In genomic region chr15:78540135-78540954, GRCh38 we compare ENCODE assay signal across 8 cellular contexts. TPM values are rescaled to one million over a fixed set of nuclear protein-coding genes. Genes with fewer than 3 reads are reported as not detected.
DNase-seq lines count a peak whose midpoint lies in the region; TF ChIP-seq lines count a peak whose summit lies in the region.

TSS of gene PSMA4 (plus strand) at chr15:78540444. CDS start at chr15:78541928, 1,484 bp downstream.

- H3K9me3 ChIP-seq in stomach smooth muscle (ENCODE audit: control insufficient read depth in 2 of 2, low read length in 2 of 2) = no peaks in the 10 kb centered on the region

- DNase-seq in EL (peak; percentile 82), GOT3 (lab: John Stamatoyannopoulos, UW) (peak; percentile 75), LoVo (ENCODE audit: low spot score) (peak; percentile 88), fibroblast of the conjunctiva (ENCODE audit: low read depth) (peak; percentile 70), neural crest cell (ENCODE audit: low read depth, low spot score) (peak; percentile 91)
- DNase-seq in activated effector memory CD4-positive, alpha-beta T cell treated with anti-CD3 and anti-CD28 coated beads, Interleukin-2, amount 50 U/mL, for 16 hours = peak; percentile 98

- peaks cover 5% of the 10 kb centered on the region for H3K4me1 ChIP-seq in stomach smooth muscle (ENCODE audit: control insufficient read depth, insufficient read depth, low read length)

- no peaks in the 10 kb centered on the region for H3K36me3 Mint-ChIP-seq in neural crest cell (ENCODE audit: low read depth)

- no peaks in the 10 kb centered on the region for H3K27me3 Mint-ChIP-seq in neural crest cell (ENCODE audit: low read depth)

- peak within 1 kb of the TSS; percentile 95 to 96 for H3K9ac ChIP-seq in stomach smooth muscle (ENCODE audit: low read length in 2 of 2)

- H3K4me3 ChIP-seq in stomach smooth muscle (ENCODE audit: low read length in 2 of 2) = peak within 1 kb of the TSS; percentile 95 to 99

- TF ChIP-seq POLR2A in Raji (IDR thresholded peaks at IDR 0.05; ENCODE audit: insufficient read depth, low read depth, low read length) = peak; percentile 94

- peaks cover 13% of the 10 kb centered on the region in 2 donors for H3K36me3 ChIP-seq in stomach smooth muscle (ENCODE audit: control insufficient read depth in 2 of 2, insufficient read depth in 2 of 2, low read length in 2 of 2)

- peak within 1 kb of the TSS; percentile 93 for H3K27ac ChIP-seq in stomach smooth muscle (ENCODE audit: low read length)

- H3K27me3 ChIP-seq in stomach smooth muscle (ENCODE audit: control insufficient read depth in 1 of 2, insufficient read depth in 2 of 2, low read length in 2 of 2) = no peaks in the 10 kb centered on the region

- H3K9me3 Mint-ChIP-seq in neural crest cell = no peaks in the 10 kb centered on the region

- peak within 1 kb of the TSS; percentile 93 for H3K4me3 Mint-ChIP-seq in neural crest cell

- peak; percentile 30 for TF ChIP-seq CTCF in neural crest cell (conservative IDR thresholded peaks at IDR 0.05)

- peaks cover 22% of the 10 kb centered on the region for H3K4me1 Mint-ChIP-seq in neural crest cell

- peak within 1 kb of the TSS; percentile 99 for H3K27ac Mint-ChIP-seq in neural crest cell (ENCODE audit: unreplicated experiment)

RNA-seq across cellular contexts. Expression of gene PSMA4, which starts in this region (rescaled TPM):
- total RNA-seq in neural crest cell = 315 and 324 TPM in 2 replicates

Comparison
In these comparisons a context has a peak if more than half of its experiments do, and no peak if none do; other contexts are left out.
1. Peak in every context shown above with its lines: DNase-seq, H3K4me3 ChIP-seq and H3K27ac ChIP-seq.